ENCODE assay signal across 19 cellular contexts in the genomic region with DNA sequence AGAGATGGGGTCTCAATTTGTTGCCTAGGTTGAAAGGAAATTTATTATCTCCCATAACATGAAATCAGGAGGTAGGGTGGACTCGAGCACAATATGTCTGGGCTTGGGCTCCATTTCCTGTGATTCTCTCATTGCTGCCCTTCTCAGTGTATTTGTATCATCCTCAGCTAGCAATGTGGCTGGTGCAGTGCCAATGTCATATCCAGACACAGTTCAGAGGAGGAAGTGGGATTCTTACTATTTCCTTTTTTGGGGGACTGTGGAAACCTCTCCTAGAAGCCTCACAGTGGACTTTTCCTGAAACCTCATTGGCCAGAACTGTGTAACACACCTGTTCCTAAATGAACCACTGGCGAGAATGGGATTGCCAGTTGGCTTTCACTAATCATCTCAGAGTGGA. TPM values are rescaled to one million over a fixed set of nuclear protein-coding genes. Genes with fewer than 3 reads are reported as not detected.
DNase-seq lines count a peak whose midpoint lies in the region; TF ChIP-seq lines count a peak whose summit lies in the region.
"Had no signal": no experiment of that assay in that cellular context is flagged by ENCODE, and none has a peak within 500 bp of the region (broad histone marks: within the 10 kb centered on the region; RNA-seq: fewer than 3 reads in every experiment).

No MANE protein-coding gene starts in this region.

- peaks cover 7 to 9% (median 8%) of the 10 kb centered on the region in 11 experiments for H3K9me3 ChIP-seq in BLaER1 treated with 17β-estradiol and CSF1 and Interleukin-3, amounts not matched to agents 10 nM and 100 nM (replicated peaks in 1 of 11)
- H3K9me3 ChIP-seq in OCI-LY1 (ENCODE audit: low read length): peaks cover 1% of the 10 kb centered on the region
- peaks cover 0 to 7% (median 0%) of the 10 kb centered on the region in 8 donors for H3K9me3 ChIP-seq in spleen
- H3K9me3 ChIP-seq: A549 had no signal

- intact Hi-C loops in spleen (cut with DNase I; ENCODE audit: low total_unique reads): no loop called here

- H3K9ac ChIP-seq in BLaER1 treated with 17β-estradiol and CSF1 and Interleukin-3, amounts not matched to agents 10 nM and 100 nM: no peak overlapping the region
- H3K9ac ChIP-seq in OCI-LY1 (ENCODE audit: low read length): peak overlapping the region; percentile 18; the same call in 1 of the 2 replicates

- H3K27me3 ChIP-seq in BLaER1 treated with 17β-estradiol and CSF1 and Interleukin-3, amounts not matched to agents 10 nM and 100 nM: no peaks in the 10 kb centered on the region
- H3K27me3 ChIP-seq in HL-60 (ENCODE audit: insufficient read depth, poor library complexity, severe bottlenecking) (no peaks in the 10 kb centered on the region), OCI-LY1 (ENCODE audit: insufficient read depth, low read length) (no peaks in the 10 kb centered on the region), spleen (replicated peaks in 1 of 7) (no peaks in the 10 kb centered on the region)

- WGBS in spleen, 5 donors: 32 to 55% (median 45%) methylated on average over 2 of the region's 2 CpGs

- TF ChIP-seq CTCF in HL-60 (IDR thresholded peaks at IDR 0.05; ENCODE audit: insufficient read depth, low read length) (no peak), OCI-LY1 (IDR thresholded peaks at IDR 0.05; ENCODE audit: low read length) (no peak), coronary artery (IDR thresholded peaks at IDR 0.05) (no peak), spleen (IDR thresholded peaks at IDR 0.05 in 8 of 11, conservative IDR thresholded peaks at IDR 0.05 in 3 of 11) (no peak)

- no peaks in the 10 kb centered on the region for H3K79me2 ChIP-seq in OCI-LY1 (ENCODE audit: insufficient read depth, low read length)

- 0 out of 22 replicates have a peak, but pooled peaks cover 0 to 2% (median 0%) of the 10 kb centered on the region in 11 experiments for H3K36me3 ChIP-seq in BLaER1 treated with 17β-estradiol and CSF1 and Interleukin-3, amounts not matched to agents 10 nM and 100 nM
- no peaks in the 10 kb centered on the region for H3K36me3 ChIP-seq in OCI-LY1 (ENCODE audit: insufficient read depth, low read length)
- H3K36me3 ChIP-seq in spleen: no peaks in the 10 kb centered on the region

- no peak for TF ChIP-seq POLR2A in spleen (IDR thresholded peaks at IDR 0.05)

- H3K4me1 ChIP-seq in BLaER1 treated with 17β-estradiol and CSF1 and Interleukin-3, amounts not matched to agents 10 nM and 100 nM: peaks cover 21 to 75% (median 40%) of the 10 kb centered on the region in 10 experiments
- H3K4me1 ChIP-seq in OCI-LY1 (ENCODE audit: insufficient read depth, low read length, severe bottlenecking) (peaks cover 63% of the 10 kb centered on the region), spleen (peaks cover 14 to 75% (median 38%) of the 10 kb centered on the region in 6 donors)

- peak overlapping the region in 1 of 11 experiments; percentile 39; a peak in 2 of 22 replicates for H3K27ac ChIP-seq in BLaER1 treated with 17β-estradiol and CSF1 and Interleukin-3, amounts not matched to agents 10 nM and 100 nM
- H3K27ac ChIP-seq in HL-60 (replicated peaks): peak overlapping the region; percentile 82
- H3K27ac ChIP-seq in OCI-LY1 (ENCODE audit: low read depth, low read length, poor library complexity, severe bottlenecking): peak overlapping the region; percentile 88
- H3K27ac ChIP-seq in coronary artery: no peak overlapping the region
- H3K27ac ChIP-seq in spleen: peak overlapping the region in 2 of 8 donors; percentile 3 to 9
- H3K27ac ChIP-seq: A549 had no signal

- peak overlapping the region in 9 of 11 experiments; percentile 2 to 71 (median 24); a peak in 13 of 22 replicates for H3K4me2 ChIP-seq in BLaER1 treated with 17β-estradiol and CSF1 and Interleukin-3, amounts not matched to agents 10 nM and 100 nM
- H3K4me2 ChIP-seq in OCI-LY1 (ENCODE audit: low read length): 0 out of 2 replicates have a peak overlapping the region, but pooled peaks have one; percentile 3

- H3F3A ChIP-seq in OCI-LY1 (ENCODE audit: insufficient read depth, low read length): 0 out of 2 replicates have a peak, but pooled peaks cover 3% of the 10 kb centered on the region

- no peak overlapping the region for H2AFZ ChIP-seq in OCI-LY1 (ENCODE audit: low read length)

- no peaks in the 10 kb centered on the region for H4K20me1 ChIP-seq in BLaER1 treated with 17β-estradiol and CSF1 and Interleukin-3, amounts not matched to agents 10 nM and 100 nM
- no peaks in the 10 kb centered on the region for H4K20me1 ChIP-seq in OCI-LY1 (ENCODE audit: insufficient read depth, low read length)

- peak in 1 of 2 experiments; percentile 60 for DNase-seq in HL-60 (ENCODE audit: low read depth in 1 of 2, low spot score in 1 of 2)
- peak; percentile 35 for DNase-seq in coronary artery (ENCODE audit: low spot score)
- DNase-seq in spleen: no peak
- DNase-seq in SKM-1 (lab: John Stamatoyannopoulos, UW; ENCODE audit: unreplicated experiment): no peak
- DNase-seq in DMS 273 treated with DMSO at 0.1 percent for 48 hours (lab: John Stamatoyannopoulos, UW): no peak
- no peak for DNase-seq in occipital lobe (lab: John Stamatoyannopoulos, UW)
- DNase-seq: CD4-positive, alpha-beta T cell; DMS79 treated with DMSO at 0.1 percent for 48 hours; GDM1; H7; NCI-H1105; NCI-H187 treated with DMSO at 0.1 percent for 48 hours; NCI-H2171; NCI-H510A treated with DMSO at 0.1 percent for 48 hours; PC-3; T-helper 17 cell had no signal

- H3K9me2 ChIP-seq in OCI-LY1 (ENCODE audit: low read depth, low read length): no peaks in the 10 kb centered on the region

- H3K4me3 ChIP-seq in BLaER1 treated with 17β-estradiol and CSF1 and Interleukin-3, amounts not matched to agents 10 nM and 100 nM: no peak overlapping the region
- H3K4me3 ChIP-seq in HL-60 (replicated peaks; ENCODE audit: insufficient read depth, low read length) (no peak overlapping the region), OCI-LY1 (ENCODE audit: low read depth, low read length, poor library complexity, severe bottlenecking) (no peak overlapping the region), coronary artery (no peak overlapping the region), spleen (no peak overlapping the region)
- H3K4me3 ChIP-seq: A549 had no signal

RNA-seq across cellular contexts. Expression of a gene that starts 21.0 kb away (rescaled TPM):
- total RNA-seq in spleen (100 to 1,000 TPM in 6 of 7 donors, 10 to 100 TPM in 1; 95.2 to 130 (median 117) TPM), occipital lobe (13.7 TPM)
- 10 to 100 TPM; 34.9 to 55.0 (median 38.6) TPM for polyA plus RNA-seq in spleen

Comparison
In these comparisons a context has a peak if more than half of its experiments do, and no peak if none do; other contexts are left out.
1. H3K27ac ChIP-seq: peak in HL-60 (single experiment) and OCI-LY1 (single experiment); none in coronary artery (0 of 2).